In the genomic region with DNA sequence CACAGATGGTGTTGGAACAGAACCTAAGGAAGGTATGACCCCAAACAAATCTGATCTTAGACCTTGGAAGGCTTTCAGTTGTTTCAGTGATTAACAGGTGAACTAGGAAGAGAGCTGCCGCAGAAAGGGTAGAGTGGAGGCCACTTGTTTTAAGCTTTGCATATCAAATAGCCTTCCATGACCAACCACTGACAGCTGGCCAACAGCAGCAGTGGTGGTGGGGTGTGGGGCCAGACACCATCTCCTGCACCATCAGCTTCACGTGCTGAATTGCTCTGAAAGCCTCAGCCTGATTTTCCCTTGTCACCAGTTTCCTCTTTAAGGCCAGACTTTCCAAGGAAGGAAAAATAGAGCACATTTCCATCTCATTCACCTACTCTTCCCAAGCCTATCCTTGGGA, we compare ENCODE assay signal across 23 cellular contexts.
"Had no signal": no experiment of that assay in that cellular context is flagged by ENCODE, and none has a peak within 500 bp of the region (broad histone marks: within the 10 kb centered on the region; RNA-seq: fewer than 3 reads in every experiment).

No MANE protein-coding gene starts in this region.

- H3K4me3 ChIP-seq: coronary artery, esophagus squamous epithelium, gastroesophageal sphincter, heart left ventricle, left lung, lung, prostate gland, right atrium auricular region, tibial artery had no signal

- H3K27ac ChIP-seq: coronary artery, esophagus squamous epithelium, gastroesophageal sphincter, heart left ventricle, left lung, prostate gland, right atrium auricular region, tibial artery had no signal

- DNase-seq: activated B cell treated with CpG ODN at 0.5 μM for 24 hours; activated CD4-positive, alpha-beta memory T cell treated with anti-CD3 and anti-CD28 coated beads for 36 hours; activated CD4-positive, alpha-beta T cell treated with anti-CD3 and anti-CD28 coated beads for 36 hours; activated effector memory CD4-positive, alpha-beta T cell treated with Interleukin-2 at 50 U/mL for 16 hours; activated naive CD4-positive, alpha-beta T cell treated with anti-CD3 and anti-CD28 coated beads for 36 hours; activated naive CD8-positive, alpha-beta T cell treated with anti-CD3 and anti-CD28 coated beads, Interleukin-2, amount 10 ng/mL, durations not matched to agents 7 days and 5 days; activated T-cell treated with anti-CD3 and anti-CD28 coated beads, Interleukin-2, amount 50 U/mL, for 72 hours; amniotic stem cell; esophagus squamous epithelium; heart left ventricle; immature natural killer cell; left lung; natural killer cell; stimulated activated CD4-positive, alpha-beta T cell treated with anti-CD3 and anti-CD28 coated beads, Interleukin-1b, Interleukin-23, amount 100 ng/mL, for 48 hours; stimulated activated naive CD8-positive, alpha-beta T cell treated with anti-CD3 and anti-CD28 coated beads, Interleukin-15, amount 100 ng/mL, for 72 hours; T1000; tibial artery had no signal

- FAIRE-seq: bronchial epithelial cell had no signal

- H3K36me3 ChIP-seq: esophagus squamous epithelium, gastroesophageal sphincter, heart left ventricle, left lung, prostate gland, right atrium auricular region, tibial artery had no signal

- H3K27me3 ChIP-seq: esophagus squamous epithelium, gastroesophageal sphincter, heart left ventricle, left lung, right atrium auricular region had no signal

- H3K9me3 ChIP-seq: esophagus squamous epithelium, gastroesophageal sphincter, heart left ventricle, left lung, prostate gland, right atrium auricular region, tibial artery had no signal

- H3K4me1 ChIP-seq: gastroesophageal sphincter, heart left ventricle, left lung, prostate gland, right atrium auricular region, tibial artery had no signal
